8 cellular contexts compared by ENCODE assay signal in genomic region chr2:159613515-159614336, GRCh38. TPM values are rescaled to one million over a fixed set of nuclear protein-coding genes. Genes with fewer than 3 reads are reported as not detected.
DNase-seq lines count a peak whose midpoint lies in the region; ATAC-seq and TF ChIP-seq lines count a peak whose summit lies in the region.

No MANE protein-coding gene starts in this region.

- CTCF ChIA-PET in SK-N-SH (lab: Yijun Ruan, JAX), result interaction anchor here (1.7 kb wide), 1 partner anchor 99 kb away, joined by 7 read pairs; the partner anchor contains the start of gene MARCHF7

- H3K4me2 ChIP-seq in SK-N-SH, result peak overlapping the region; percentile 78

- TF ChIP-seq EP300 in SK-N-SH (IDR thresholded peaks at IDR 0.05; ENCODE audit: borderline replicate concordance in 1 of 2, low read depth in 1 of 2, low read length in 1 of 2), result no peak

- no peaks in the 10 kb centered on the region; the same call in none of the 2 replicates for H4K20me1 ChIP-seq in SK-N-SH (ENCODE audit: insufficient read depth)

- H3K27me3 ChIP-seq in SK-N-SH (ENCODE audit: insufficient read depth), result no peaks in the 10 kb centered on the region

- ATAC-seq in SK-N-SH treated with all-trans-retinoic acid at 6 μM for 48 hours (no peak), GM19351 (IDR thresholded peaks at IDR 0.05; ENCODE audit: unreplicated experiment) (no peak), HG03097 (IDR thresholded peaks at IDR 0.05; ENCODE audit: low FRiP score, unreplicated experiment) (no peak)

- POLR2A ChIA-PET in SK-N-SH (lab: Yijun Ruan, JAX), result no interaction called here

- TF ChIP-seq RAD21 in SK-N-SH (IDR thresholded peaks at IDR 0.05; ENCODE audit: low read length), result no peak

- peaks cover 82% of the 10 kb centered on the region for H3K79me2 ChIP-seq in SK-N-SH (ENCODE audit: insufficient read depth)

- no peak for DNase-seq in SK-N-SH
- peak; percentile 21 for DNase-seq in RPMI7951 (ENCODE audit: low read depth)
- peak; percentile 60 for DNase-seq in fibroblast of peridontal ligament (ENCODE audit: extremely low read depth)
- DNase-seq in skeletal muscle cell (ENCODE audit: low read depth), result no peak
- DNase-seq in UCSD-AML1 (lab: John Stamatoyannopoulos, UW; ENCODE audit: unreplicated experiment), result no peak

- no peaks in the 10 kb centered on the region for H3K36me3 ChIP-seq in SK-N-SH (replicated peaks in 1 of 2; ENCODE audit: control insufficient read depth in 1 of 2, insufficient read depth in 2 of 2, low read length in 1 of 2)

- peak overlapping the region; percentile 99 for H3K27ac ChIP-seq in SK-N-SH (ENCODE audit: low read depth in 2 of 2, low read length in 1 of 2)

- 8% methylated on average over 3 of the region's 3 CpGs for WGBS in SK-N-SH (ENCODE audit: low lambda C conversion rate)

- no peaks in the 10 kb centered on the region for H3K9me2 ChIP-seq in SK-N-SH

- H3K9ac ChIP-seq in SK-N-SH, result peak overlapping the region; percentile 98

- peaks cover 21% of the 10 kb centered on the region for H3F3A ChIP-seq in SK-N-SH (replicated peaks; ENCODE audit: insufficient read depth)

- no peak for TF ChIP-seq CTCF in SK-N-SH (IDR thresholded peaks at IDR 0.05)

- peaks cover 15 to 24% of the 10 kb centered on the region in 2 experiments; a peak in 2 of 4 replicates for H3K4me1 ChIP-seq in SK-N-SH (ENCODE audit: control insufficient read depth in 1 of 2, insufficient read depth in 2 of 2, low read depth in 1 of 2, low read length in 1 of 2)

- no peaks in the 10 kb centered on the region for H3K9me3 ChIP-seq in SK-N-SH

- 0 out of 2 replicates have a peak overlapping the region, but pooled peaks have one; percentile 80 for H2AFZ ChIP-seq in SK-N-SH (ENCODE audit: low read depth)

- H3K4me3 ChIP-seq in SK-N-SH (ENCODE audit: low read depth in 2 of 2, low read length in 1 of 2) (peak overlapping the region; percentile 80 to 85), skeletal muscle cell (ENCODE audit: low read depth, low read length) (peak overlapping the region; percentile 53)

TF ChIP-seq in SK-N-SH, 30 proteins besides CTCF, POLR2A, EP300 and RAD21:
- TF ChIP-seq FOXM1 (IDR thresholded peaks at IDR 0.05; ENCODE audit: low read depth) (no peak), MXI1 (IDR thresholded peaks at IDR 0.05; ENCODE audit: low read depth, low read length) (peak; percentile 16; the same call in 1 of the 2 replicates), USF1 (IDR thresholded peaks at IDR 0.05; ENCODE audit: borderline replicate concordance, low read depth) (peak; percentile 79)

TF ChIP-seq in SK-N-SH treated with all-trans-retinoic acid at 6 μM for 48 hours, 23 proteins besides CTCF, POLR2A, EP300 and RAD21:
- no peak for TF ChIP-seq TSHZ2 (CRISPR knock-in tag; IDR thresholded peaks at IDR 0.05)
- no peak for TF ChIP-seq ESRRG (CRISPR knock-in tag; IDR thresholded peaks at IDR 0.05)
- TF ChIP-seq ZFP3 (CRISPR knock-in tag; IDR thresholded peaks at IDR 0.05), result no peak
- TF ChIP-seq ZNF8 (CRISPR knock-in tag; IDR thresholded peaks at IDR 0.05), result no peak

RNA-seq across cellular contexts. Expression of gene BAZ2B, which starts 2.6 kb away (rescaled TPM):
- polyA plus RNA-seq in SK-N-SH (2012; rRNA removed), result 10.2 and 16.0 TPM in 2 replicates
- polyA plus RNA-seq in SK-N-SH (2012; cell fraction: cytosol; rRNA removed), result 12.4 and 15.5 TPM in 2 replicates
- polyA plus RNA-seq in SK-N-SH (2012; cell fraction: nucleus; rRNA removed), result 13.2 and 28.2 TPM in 2 replicates
- total RNA-seq in RPMI7951 (2014; rRNA removed; shearing (Covaris generic)), result 24.1 and 25.1 TPM in 2 replicates

Comparison
In these comparisons a context has a peak if more than half of its experiments do, and no peak if none do; other contexts are left out.
1. DNase-seq: peak in RPMI7951 (single experiment) and fibroblast of peridontal ligament (single experiment); none in SK-N-SH (single experiment), skeletal muscle cell (single experiment) and UCSD-AML1 (single experiment).